1 cellular context compared by ENCODE assay signal in the genomic region with DNA sequence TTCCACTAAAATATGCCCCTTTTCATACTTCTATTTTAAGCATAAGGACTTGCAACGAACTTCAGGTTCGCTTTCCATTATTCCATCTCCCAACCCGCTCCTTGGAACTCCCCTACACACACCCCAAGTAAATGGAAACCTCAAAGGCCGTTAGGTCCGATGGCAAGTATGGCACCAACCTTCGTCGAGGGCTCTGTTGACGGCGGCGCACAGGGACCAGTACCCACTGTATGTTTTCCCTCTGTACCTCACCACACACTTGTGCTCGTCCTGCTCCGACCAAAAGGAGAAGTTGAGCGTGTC.
TF ChIP-seq lines count a peak whose summit lies in the region.

No MANE protein-coding gene starts in this region.

TF ChIP-seq in GM23338, 12 proteins besides CTCF, POLR2A, EP300 and RAD21 (continued from another document):
- TF ChIP-seq, protein P1, sequence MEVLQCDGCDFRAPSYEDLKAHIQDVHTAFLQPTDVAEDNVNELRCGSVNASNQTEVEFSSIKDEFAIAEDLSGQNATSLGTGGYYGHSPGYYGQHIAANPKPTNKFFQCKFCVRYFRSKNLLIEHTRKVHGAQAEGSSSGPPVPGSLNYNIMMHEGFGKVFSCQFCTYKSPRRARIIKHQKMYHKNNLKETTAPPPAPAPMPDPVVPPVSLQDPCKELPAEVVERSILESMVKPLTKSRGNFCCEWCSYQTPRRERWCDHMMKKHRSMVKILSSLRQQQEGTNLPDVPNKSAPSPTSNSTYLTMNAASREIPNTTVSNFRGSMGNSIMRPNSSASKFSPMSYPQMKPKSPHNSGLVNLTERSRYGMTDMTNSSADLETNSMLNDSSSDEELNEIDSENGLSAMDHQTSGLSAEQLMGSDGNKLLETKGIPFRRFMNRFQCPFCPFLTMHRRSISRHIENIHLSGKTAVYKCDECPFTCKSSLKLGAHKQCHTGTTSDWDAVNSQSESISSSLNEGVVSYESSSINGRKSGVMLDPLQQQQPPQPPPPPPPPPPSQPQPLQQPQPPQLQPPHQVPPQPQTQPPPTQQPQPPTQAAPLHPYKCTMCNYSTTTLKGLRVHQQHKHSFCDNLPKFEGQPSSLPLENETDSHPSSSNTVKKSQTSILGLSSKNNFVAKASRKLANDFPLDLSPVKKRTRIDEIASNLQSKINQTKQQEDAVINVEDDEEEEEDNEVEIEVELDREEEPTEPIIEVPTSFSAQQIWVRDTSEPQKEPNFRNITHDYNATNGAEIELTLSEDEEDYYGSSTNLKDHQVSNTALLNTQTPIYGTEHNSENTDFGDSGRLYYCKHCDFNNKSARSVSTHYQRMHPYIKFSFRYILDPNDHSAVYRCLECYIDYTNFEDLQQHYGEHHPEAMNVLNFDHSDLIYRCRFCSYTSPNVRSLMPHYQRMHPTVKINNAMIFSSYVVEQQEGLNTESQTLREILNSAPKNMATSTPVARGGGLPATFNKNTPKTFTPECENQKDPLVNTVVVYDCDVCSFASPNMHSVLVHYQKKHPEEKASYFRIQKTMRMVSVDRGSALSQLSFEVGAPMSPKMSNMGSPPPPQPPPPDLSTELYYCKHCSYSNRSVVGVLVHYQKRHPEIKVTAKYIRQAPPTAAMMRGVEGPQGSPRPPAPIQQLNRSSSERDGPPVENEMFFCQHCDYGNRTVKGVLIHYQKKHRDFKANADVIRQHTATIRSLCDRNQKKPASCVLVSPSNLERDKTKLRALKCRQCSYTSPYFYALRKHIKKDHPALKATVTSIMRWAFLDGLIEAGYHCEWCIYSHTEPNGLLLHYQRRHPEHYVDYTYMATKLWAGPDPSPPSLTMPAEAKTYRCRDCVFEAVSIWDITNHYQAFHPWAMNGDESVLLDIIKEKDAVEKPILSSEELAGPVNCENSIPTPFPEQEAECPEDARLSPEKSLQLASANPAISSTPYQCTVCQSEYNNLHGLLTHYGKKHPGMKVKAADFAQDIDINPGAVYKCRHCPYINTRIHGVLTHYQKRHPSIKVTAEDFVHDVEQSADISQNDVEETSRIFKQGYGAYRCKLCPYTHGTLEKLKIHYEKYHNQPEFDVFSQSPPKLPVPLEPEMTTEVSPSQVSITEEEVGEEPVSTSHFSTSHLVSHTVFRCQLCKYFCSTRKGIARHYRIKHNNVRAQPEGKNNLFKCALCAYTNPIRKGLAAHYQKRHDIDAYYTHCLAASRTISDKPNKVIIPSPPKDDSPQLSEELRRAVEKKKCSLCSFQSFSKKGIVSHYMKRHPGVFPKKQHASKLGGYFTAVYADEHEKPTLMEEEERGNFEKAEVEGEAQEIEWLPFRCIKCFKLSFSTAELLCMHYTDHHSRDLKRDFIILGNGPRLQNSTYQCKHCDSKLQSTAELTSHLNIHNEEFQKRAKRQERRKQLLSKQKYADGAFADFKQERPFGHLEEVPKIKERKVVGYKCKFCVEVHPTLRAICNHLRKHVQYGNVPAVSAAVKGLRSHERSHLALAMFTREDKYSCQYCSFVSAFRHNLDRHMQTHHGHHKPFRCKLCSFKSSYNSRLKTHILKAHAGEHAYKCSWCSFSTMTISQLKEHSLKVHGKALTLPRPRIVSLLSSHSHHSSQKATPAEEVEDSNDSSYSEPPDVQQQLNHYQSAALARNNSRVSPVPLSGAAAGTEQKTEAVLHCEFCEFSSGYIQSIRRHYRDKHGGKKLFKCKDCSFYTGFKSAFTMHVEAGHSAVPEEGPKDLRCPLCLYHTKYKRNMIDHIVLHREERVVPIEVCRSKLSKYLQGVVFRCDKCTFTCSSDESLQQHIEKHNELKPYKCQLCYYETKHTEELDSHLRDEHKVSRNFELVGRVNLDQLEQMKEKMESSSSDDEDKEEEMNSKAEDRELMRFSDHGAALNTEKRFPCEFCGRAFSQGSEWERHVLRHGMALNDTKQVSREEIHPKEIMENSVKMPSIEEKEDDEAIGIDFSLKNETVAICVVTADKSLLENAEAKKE (CRISPR knock-in tag; IDR thresholded peaks at IDR 0.05): no peak
